15 cellular contexts compared by ENCODE assay signal in the genomic region with DNA sequence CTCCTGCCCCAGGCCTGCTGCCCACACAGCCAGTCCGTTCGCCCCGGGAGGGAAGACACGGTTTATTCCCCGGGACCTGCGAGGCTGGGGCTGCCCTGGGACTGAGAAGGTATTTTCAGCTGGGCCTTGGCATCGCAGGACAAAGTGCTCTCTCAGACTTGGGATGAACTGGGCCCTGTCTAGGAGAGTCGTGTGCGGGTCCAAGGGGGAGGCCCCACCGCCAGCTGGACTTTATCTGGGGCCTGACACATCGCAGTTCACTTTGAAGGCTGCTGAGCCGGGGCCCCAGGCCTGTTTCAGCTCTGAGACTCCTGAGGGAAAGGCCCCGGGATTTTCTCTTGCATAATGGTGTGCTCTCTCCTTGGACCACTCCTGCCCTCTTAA. TPM values are rescaled to one million over a fixed set of nuclear protein-coding genes. Genes with fewer than 3 reads are reported as not detected.
A peak's percentile ranks its signal among the peaks of the same experiment; 100 is the strongest.
DNase-seq lines count a peak whose midpoint lies in the region; ATAC-seq and TF ChIP-seq lines count a peak whose summit lies in the region.
"Had no signal": no experiment of that assay in that cellular context is flagged by ENCODE, and none has a peak within 500 bp of the region (broad histone marks: within the 10 kb centered on the region; RNA-seq: fewer than 3 reads in every experiment).

No MANE protein-coding gene starts in this region.

- peaks cover 3% of the 10 kb centered on the region for H4K20me1 ChIP-seq in hepatocyte (ENCODE audit: insufficient read depth, poor library complexity, severe bottlenecking)

- CTCF ChIA-PET in AG04450 (lab: Charles Lee) = interaction anchor here (0.6 to 0.9 kb wide), 2 partner anchors 73 to 125 kb away, joined by 3 read pairs; no protein-coding TSS in a partner anchor

- H3K9me3 ChIP-seq in AG04450 (ENCODE audit: control insufficient read depth, insufficient read depth, low read length) = no peaks in the 10 kb centered on the region
- H3K9me3 ChIP-seq in body of pancreas = no peaks in the 10 kb centered on the region
- no peaks in the 10 kb centered on the region for H3K9me3 ChIP-seq in hepatocyte (ENCODE audit: low read depth)
- H3K9me3 ChIP-seq in psoas muscle = no peaks in the 10 kb centered on the region

- no peak for ATAC-seq in body of pancreas
- ATAC-seq in psoas muscle = peak; percentile 25 to 46 (median 32)
- no peak for ATAC-seq in HG02678 (IDR thresholded peaks at IDR 0.05; ENCODE audit: unreplicated experiment)
- no peak for ATAC-seq in HG03135 (IDR thresholded peaks at IDR 0.05; ENCODE audit: unreplicated experiment)
- ATAC-seq: effector memory CD8-positive, alpha-beta T cell; PC-3 had no signal

- no peak for DNase-seq in AG04450 (ENCODE audit: low read depth, low spot score)
- DNase-seq in body of pancreas = peak in 1 of 4 donors; percentile 44
- DNase-seq in hepatocyte (ENCODE audit: low spot score) = peak; percentile 80
- peak; percentile 73 to 78 for DNase-seq in psoas muscle
- no peak for DNase-seq in OCI-M1 (lab: John Stamatoyannopoulos, UW)
- no peak for DNase-seq in NCI-H1694 (lab: John Stamatoyannopoulos, UW)
- DNase-seq: activated naive CD8-positive, alpha-beta T cell treated with anti-CD3 and anti-CD28 coated beads for 36 hours; DMS53; effector memory CD8-positive, alpha-beta T cell; nephron progenitor cell; stimulated activated CD4-positive, alpha-beta T cell treated with anti-CD3 and anti-CD28 coated beads, Interleukin-2, amount 100 ng/mL, for 48 hours; T1000 had no signal

- H3K36me3 ChIP-seq in body of pancreas (replicated peaks in 1 of 2; ENCODE audit: insufficient read depth in 1 of 2, low read depth in 2 of 2) = no peaks in the 10 kb centered on the region
- no peaks in the 10 kb centered on the region for H3K36me3 ChIP-seq in hepatocyte (replicated peaks; ENCODE audit: insufficient read depth, low read depth)
- H3K36me3 ChIP-seq in psoas muscle (ENCODE audit: insufficient read depth in 1 of 2, low read depth in 1 of 2) = no peaks in the 10 kb centered on the region

- intact Hi-C loops in body of pancreas (cut with DNase I) = no loop called here
- intact Hi-C loops in psoas muscle (cut with DNase I) = no loop called here

- H3K9me2 ChIP-seq in hepatocyte (replicated peaks; ENCODE audit: insufficient read depth) = no peaks in the 10 kb centered on the region

- H3K4me1 ChIP-seq in body of pancreas (no peaks in the 10 kb centered on the region), hepatocyte (ENCODE audit: insufficient read depth) (peaks cover 45% of the 10 kb centered on the region), psoas muscle (no peaks in the 10 kb centered on the region)

- H3K4me2 ChIP-seq in hepatocyte = peak overlapping the region; percentile 59

- H3K27me3 ChIP-seq in AG04450 (ENCODE audit: control insufficient read depth, insufficient read depth, low read length) (no peaks in the 10 kb centered on the region), body of pancreas (no peaks in the 10 kb centered on the region), hepatocyte (no peaks in the 10 kb centered on the region), psoas muscle (ENCODE audit: insufficient read depth in 3 of 3, low read length in 2 of 3) (peaks cover 0 to 26% (median 0%) of the 10 kb centered on the region in 3 donors)

- TF ChIP-seq POLR2A in body of pancreas (IDR thresholded peaks at IDR 0.05) = peak in 1 of 3 donors; percentile 8

- H3K4me3 ChIP-seq in AG04450 (ENCODE audit: low read depth, low read length) (no peak overlapping the region), body of pancreas (no peak overlapping the region), hepatocyte (no peak overlapping the region), psoas muscle (no peak overlapping the region)

- TF ChIP-seq CTCF in AG04450 (IDR thresholded peaks at IDR 0.05; ENCODE audit: low read depth, low read length) = no peak
- no peak for TF ChIP-seq CTCF in body of pancreas (IDR thresholded peaks at IDR 0.05)
- TF ChIP-seq CTCF in hepatocyte (IDR thresholded peaks at IDR 0.05; ENCODE audit: poor library complexity) = no peak
- TF ChIP-seq CTCF in psoas muscle (IDR thresholded peaks at IDR 0.05) = no peak

- H3K27ac ChIP-seq in AG04450 (ENCODE audit: low read depth, low read length) (peak overlapping the region; percentile 89), body of pancreas (peak overlapping the region in 3 of 4 donors; percentile 13 to 52 (median 29)), hepatocyte (peak overlapping the region; percentile 96), psoas muscle (no peak overlapping the region)

- WGBS in body of pancreas, 2 donors = 81% methylated on average over 8 to 13 of the region's 13 CpGs
- 40% methylated on average over 13 of the region's 13 CpGs for WGBS in hepatocyte (ENCODE audit: low lambda C conversion rate, missing lambda C conversion rate)
- WGBS in psoas muscle, 3 donors = 60 to 77% (median 62%) methylated on average over 13 of the region's 13 CpGs

- peaks cover 74% of the 10 kb centered on the region for H3K79me2 ChIP-seq in hepatocyte

- POLR2A ChIA-PET in AG04450 (lab: Yijun Ruan, JAX) = interaction anchor here (0.6 to 1.9 kb wide), 5 partner anchors 13 to 349 kb away, joined by 4 to 6 read pairs (median 5); no protein-coding TSS in a partner anchor

- H2AFZ ChIP-seq in hepatocyte = no peak overlapping the region

RNA-seq across cellular contexts. Expression of a gene that starts 6.8 kb away (rescaled TPM):
- polyA plus RNA-seq in AG04450 (2011; rRNA removed) = 91.5 and 103 TPM in 2 replicates
- polyA minus RNA-seq in AG04450 (2011; rRNA and poly(A)+ RNA removed) = 186 and 231 TPM in 2 replicates
- total RNA-seq in body of pancreas = 100 to 1,000 TPM in 1 of 2 donors, 10 to 100 TPM in 1; 27.5 to 129 TPM
- total RNA-seq in hepatocyte = 253 and 281 TPM in 2 replicates
- 284 and 315 TPM in 2 replicates for polyA plus RNA-seq in hepatocyte
- total RNA-seq in psoas muscle = 10 to 100 TPM; 10.2 to 28.6 (median 20.4) TPM
- 10 to 100 TPM in 1 of 3 donors, 1 to 10 TPM in 2; 7.1 to 11.5 (median 7.5) TPM for polyA plus RNA-seq in psoas muscle
- total RNA-seq: activated naive CD8-positive, alpha-beta T cell treated with anti-CD3 and anti-CD28 coated beads for 36 hours had no signal

Comparison
In these comparisons a context has a peak if more than half of its experiments do, and no peak if none do; other contexts are left out.
1. DNase-seq: peak in hepatocyte (single experiment) and psoas muscle (2 of 2); none in AG04450 (single experiment), OCI-M1 (single experiment) and NCI-H1694 (single experiment).
2. ATAC-seq: peak in psoas muscle (4 of 4); none in body of pancreas (single experiment), HG02678 (single experiment) and HG03135 (single experiment).